7 cellular contexts compared by ENCODE assay signal in genomic region chr1:201461193-201461657, GRCh38. TPM values are rescaled to one million over a fixed set of nuclear protein-coding genes. Genes with fewer than 3 reads are reported as not detected.
DNase-seq lines count a peak whose midpoint lies in the region; ATAC-seq, FAIRE-seq and TF ChIP-seq lines count a peak whose summit lies in the region.

No MANE protein-coding gene starts in this region.

- peak in 1 of 2 donors; percentile 73 for DNase-seq in breast epithelium (ENCODE audit: low spot score in 2 of 2)
- peak in 1 of 2 donors; percentile 61 for DNase-seq in left lung
- peak; percentile 80 for DNase-seq in urothelium cell line (ENCODE audit: low spot score)
- DNase-seq in KG1 (lab: John Stamatoyannopoulos, UW), result no peak
- no peak for DNase-seq in SK-N-DZ (ENCODE audit: low spot score)
- DNase-seq in GM13976 (ENCODE audit: low spot score), result no peak

- ATAC-seq in left lung, result peak; percentile 82

- H3K4me1 ChIP-seq in breast epithelium (peaks cover 23 to 26% of the 10 kb centered on the region in 2 donors), left lung (peaks cover 35 to 47% of the 10 kb centered on the region in 2 donors)

- H3K27ac ChIP-seq in breast epithelium, result peak overlapping the region; percentile 92
- peak overlapping the region; percentile 64 to 92 for H3K27ac ChIP-seq in left lung

- TF ChIP-seq RAD21 in Ishikawa (IDR thresholded peaks at IDR 0.05; ENCODE audit: low read depth), result peak; percentile 7; the same call in 1 of the 2 replicates

- in situ Hi-C loops in GM13976 (cut with MboI; ENCODE audit: low sequenced_read_pairs, unreplicated experiment), result no loop called here

- H3K36me3 ChIP-seq in breast epithelium (no peaks in the 10 kb centered on the region), left lung (peaks cover 0 to 19% of the 10 kb centered on the region in 2 donors)

- intact Hi-C loops in breast epithelium (cut with DNase I; ENCODE audit: low total_unique reads) (no loop called here), left lung (cut with DNase I) (no loop called here)

- TF ChIP-seq CTCF in breast epithelium (IDR thresholded peaks at IDR 0.05), result no peak
- no peak for TF ChIP-seq CTCF in left lung (IDR thresholded peaks at IDR 0.05)
- no peak for TF ChIP-seq CTCF in GM13976 (IDR thresholded peaks at IDR 0.05; ENCODE audit: borderline replicate concordance, control extremely low read depth, extremely low read depth, insufficient read depth, missing control alignments)

- FAIRE-seq in urothelium cell line (lab: Jason Lieb, UNC), result peak; percentile 50

- TF ChIP-seq POLR2A in breast epithelium (IDR thresholded peaks at IDR 0.05), result no peak

- H3K9me3 ChIP-seq in breast epithelium, result no peaks in the 10 kb centered on the region
- H3K9me3 ChIP-seq in left lung, result no peaks in the 10 kb centered on the region

- peak; percentile 88 for TF ChIP-seq EP300 in Ishikawa (IDR thresholded peaks at IDR 0.05; ENCODE audit: borderline replicate concordance)

- H3K27me3 ChIP-seq in breast epithelium, result no peaks in the 10 kb centered on the region
- H3K27me3 ChIP-seq in left lung, result no peaks in the 10 kb centered on the region

- H3K4me3 ChIP-seq in breast epithelium (peak overlapping the region in 1 of 3 donors; percentile 19), left lung (no peak overlapping the region)

TF ChIP-seq in Ishikawa, 13 proteins besides CTCF, POLR2A, EP300 and RAD21:
- peak; percentile 58; the same call in 1 of the 2 replicates for TF ChIP-seq CEBPB (IDR thresholded peaks at IDR 0.05)
- TF ChIP-seq USF1 (IDR thresholded peaks at IDR 0.05), result peak; percentile 62; the same call in 1 of the 2 replicates
- no peak for TF ChIP-seq EGR1 (IDR thresholded peaks at IDR 0.05)
- TF ChIP-seq REST (IDR thresholded peaks at IDR 0.05; ENCODE audit: low read depth), result peak; percentile 36; the same call in 1 of the 2 replicates
- peak; percentile 64; the same call in 1 of the 2 replicates for TF ChIP-seq YY1 (IDR thresholded peaks at IDR 0.05; ENCODE audit: low read depth)
- TF ChIP-seq CREB1 (IDR thresholded peaks at IDR 0.05; ENCODE audit: low read depth), result no peak
- peak; percentile 87 for TF ChIP-seq TCF12 (IDR thresholded peaks at IDR 0.05; ENCODE audit: low read depth)
- TF ChIP-seq ZBTB7A (IDR thresholded peaks at IDR 0.05; ENCODE audit: low read depth), result no peak
- peak; percentile 94 for TF ChIP-seq TEAD4 (IDR thresholded peaks at IDR 0.05)
- TF ChIP-seq FOXM1 (IDR thresholded peaks at IDR 0.05; ENCODE audit: borderline replicate concordance, low read depth), result peak; percentile 54; the same call in 1 of the 2 replicates
- peak; percentile 41; the same call in 1 of the 2 replicates for TF ChIP-seq NFIC (IDR thresholded peaks at IDR 0.05)
- TF ChIP-seq MAX (IDR thresholded peaks at IDR 0.05), result peak; percentile 59
- no peak; the same call in 1 of the 2 replicates for TF ChIP-seq TAF1 (IDR thresholded peaks at IDR 0.05; ENCODE audit: low read depth)

RNA-seq across cellular contexts. Expression of gene PHLDA3, which starts 7.8 kb away (rescaled TPM):
- total RNA-seq in breast epithelium (100 to 1,000 TPM in 1 of 3 donors, 10 to 100 TPM in 2; 65.7 to 116 (median 92.7) TPM), left lung (10 to 100 TPM; 46.8 to 82.7 TPM)
- 1.3 and 1.5 TPM in 2 replicates for polyA plus RNA-seq in SK-N-DZ (2014; cell fraction: cytosol; rRNA removed)
- 1.5 and 2.3 TPM in 2 replicates for polyA plus RNA-seq in SK-N-DZ (2014; cell fraction: nucleus; rRNA removed)

RNA-seq across cellular contexts. Expression of gene TNNI1, which starts 39.7 kb away (rescaled TPM):
- total RNA-seq in breast epithelium (under 1 TPM in 2 of 3 donors, not detected in 1; 0.15 to 0.66 TPM), left lung (under 1 TPM in 1 of 2 donors, not detected in 1; 0.38 TPM)
- polyA plus RNA-seq in SK-N-DZ (2014; cell fraction: cytosol; rRNA removed), result 3.8 and 6.7 TPM in 2 replicates
- polyA plus RNA-seq in SK-N-DZ (2014; cell fraction: nucleus; rRNA removed), result 1.3 and 3.4 TPM in 2 replicates

RNA-seq across cellular contexts. Expression of gene CSRP1, which starts 45.7 kb away (rescaled TPM):
- total RNA-seq in breast epithelium (1,000 to 10,000 TPM in 1 of 3 donors, 100 to 1,000 TPM in 2; 186 to 1,491 (median 767) TPM), left lung (100 to 1,000 TPM; 216 to 235 TPM)
- polyA plus RNA-seq in SK-N-DZ (2014; cell fraction: cytosol; rRNA removed), result 8.2 and 16.9 TPM in 2 replicates
- 4.3 and 10.9 TPM in 2 replicates for polyA plus RNA-seq in SK-N-DZ (2014; cell fraction: nucleus; rRNA removed)
